Comparison of ENCODE assay signal across 1 cellular context in genomic region chr11:94676769-94677168, GRCh38.
A peak's percentile ranks its signal among the peaks of the same experiment; 100 is the strongest.
TF ChIP-seq lines count a peak whose summit lies in the region.

No MANE protein-coding gene starts in this region.

TF ChIP-seq in K562, 482 proteins besides CTCF, POLR2A, EP300 and RAD21 (continued from another document and continues in another):
- TF ChIP-seq THRAP3 (IDR thresholded peaks at IDR 0.05; ENCODE audit: borderline replicate concordance) (no peak), KHSRP (IDR thresholded peaks at IDR 0.05) (no peak), NCOA2 (IDR thresholded peaks at IDR 0.05; ENCODE audit: partially characterized antibody in 2 of 2) (no peak), HNRNPH1 (optimal IDR thresholded peaks at IDR 0.05; ENCODE audit: low read depth, low read length) (no peak), ZNF445 (CRISPR knock-in tag; IDR thresholded peaks at IDR 0.05; ENCODE audit: low read depth) (no peak), SPI1 (IDR thresholded peaks at IDR 0.05; ENCODE audit: borderline replicate concordance, low read depth, low read length) (no peak), DMBX1 (CRISPR knock-in tag; IDR thresholded peaks at IDR 0.05; ENCODE audit: borderline replicate concordance) (no peak), FOXJ3 (CRISPR knock-in tag; IDR thresholded peaks at IDR 0.05) (no peak), NR1H2 (CRISPR knock-in tag; IDR thresholded peaks at IDR 0.05) (no peak), ZBTB17 (CRISPR knock-in tag; IDR thresholded peaks at IDR 0.05) (no peak), HLTF (IDR thresholded peaks at IDR 0.05) (no peak), FOXA3 (CRISPR knock-in tag; conservative IDR thresholded peaks at IDR 0.05 in 1 of 2, IDR thresholded peaks at IDR 0.05 in 1 of 2) (no peak), POLR3A (IDR thresholded peaks at IDR 0.05; ENCODE audit: borderline replicate concordance, extremely low read depth, insufficient read depth, insufficient read length) (no peak), ZNF561 (CRISPR knock-in tag; conservative IDR thresholded peaks at IDR 0.05) (no peak), ZNF318 (IDR thresholded peaks at IDR 0.05; ENCODE audit: borderline replicate concordance in 1 of 2, low read depth in 1 of 2) (no peak), ZNF639 (CRISPR knock-in tag; conservative IDR thresholded peaks at IDR 0.05 in 1 of 2, IDR thresholded peaks at IDR 0.05 in 1 of 2) (no peak), NR2C1 (IDR thresholded peaks at IDR 0.05) (no peak), NR2C1 (tag; IDR thresholded peaks at IDR 0.05) (peak; percentile 79), JUND (IDR thresholded peaks at IDR 0.05; ENCODE audit: borderline replicate concordance, low read depth, low read length) (peak; percentile 40; the same call in 1 of the 2 replicates), JUND (tag; IDR thresholded peaks at IDR 0.05; ENCODE audit: borderline replicate concordance, low read depth, low read length) (no peak), PHF8 (IDR thresholded peaks at IDR 0.05; ENCODE audit: borderline replicate concordance, low read length) (no peak), ZNF121 (CRISPR knock-in tag; conservative IDR thresholded peaks at IDR 0.05) (no peak), MED1 (CRISPR knock-in tag; IDR thresholded peaks at IDR 0.05; ENCODE audit: borderline replicate concordance) (no peak), ZNF707 (CRISPR knock-in tag; conservative IDR thresholded peaks at IDR 0.05) (no peak), PCBP2 (IDR thresholded peaks at IDR 0.05; ENCODE audit: low read depth, low read length, poor library complexity, severe bottlenecking) (no peak), TAF7 (tag; IDR thresholded peaks at IDR 0.05) (no peak), ZNF174 (CRISPR knock-in tag; IDR thresholded peaks at IDR 0.05) (no peak), ZFX (CRISPR knock-in tag; IDR thresholded peaks at IDR 0.05) (peak; percentile 19; the same call in 1 of the 2 replicates), HMBOX1 (IDR thresholded peaks at IDR 0.05) (no peak), IFI16 (CRISPR knock-in tag; IDR thresholded peaks at IDR 0.05) (no peak), BHLHE40 (IDR thresholded peaks at IDR 0.05; ENCODE audit: low read length) (0 out of 2 replicates have a peak, but pooled peaks have one; percentile 24), ZNF354B (CRISPR knock-in tag; IDR thresholded peaks at IDR 0.05) (no peak), CHD2 (IDR thresholded peaks at IDR 0.05; ENCODE audit: low read depth, low read length) (no peak), ZNF24 (IDR thresholded peaks at IDR 0.05) (no peak), PATZ1 (CRISPR knock-in tag; IDR thresholded peaks at IDR 0.05; ENCODE audit: borderline replicate concordance) (no peak), ZNF780A (CRISPR knock-in tag; IDR thresholded peaks at IDR 0.05) (no peak), HNRNPUL1 (IDR thresholded peaks at IDR 0.05; ENCODE audit: low read length) (no peak), FOXM1 (IDR thresholded peaks at IDR 0.05; ENCODE audit: low read depth) (no peak), FOXM1 (CRISPR knock-in tag; IDR thresholded peaks at IDR 0.05; ENCODE audit: low read depth) (no peak), EHMT2 (IDR thresholded peaks at IDR 0.05) (no peak)
- TF ChIP-seq, protein P1, sequence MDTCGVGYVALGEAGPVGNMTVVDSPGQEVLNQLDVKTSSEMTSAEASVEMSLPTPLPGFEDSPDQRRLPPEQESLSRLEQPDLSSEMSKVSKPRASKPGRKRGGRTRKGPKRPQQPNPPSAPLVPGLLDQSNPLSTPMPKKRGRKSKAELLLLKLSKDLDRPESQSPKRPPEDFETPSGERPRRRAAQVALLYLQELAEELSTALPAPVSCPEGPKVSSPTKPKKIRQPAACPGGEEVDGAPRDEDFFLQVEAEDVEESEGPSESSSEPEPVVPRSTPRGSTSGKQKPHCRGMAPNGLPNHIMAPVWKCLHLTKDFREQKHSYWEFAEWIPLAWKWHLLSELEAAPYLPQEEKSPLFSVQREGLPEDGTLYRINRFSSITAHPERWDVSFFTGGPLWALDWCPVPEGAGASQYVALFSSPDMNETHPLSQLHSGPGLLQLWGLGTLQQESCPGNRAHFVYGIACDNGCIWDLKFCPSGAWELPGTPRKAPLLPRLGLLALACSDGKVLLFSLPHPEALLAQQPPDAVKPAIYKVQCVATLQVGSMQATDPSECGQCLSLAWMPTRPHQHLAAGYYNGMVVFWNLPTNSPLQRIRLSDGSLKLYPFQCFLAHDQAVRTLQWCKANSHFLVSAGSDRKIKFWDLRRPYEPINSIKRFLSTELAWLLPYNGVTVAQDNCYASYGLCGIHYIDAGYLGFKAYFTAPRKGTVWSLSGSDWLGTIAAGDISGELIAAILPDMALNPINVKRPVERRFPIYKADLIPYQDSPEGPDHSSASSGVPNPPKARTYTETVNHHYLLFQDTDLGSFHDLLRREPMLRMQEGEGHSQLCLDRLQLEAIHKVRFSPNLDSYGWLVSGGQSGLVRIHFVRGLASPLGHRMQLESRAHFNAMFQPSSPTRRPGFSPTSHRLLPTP (IDR thresholded peaks at IDR 0.05; ENCODE audit: borderline replicate concordance, extremely low read depth, insufficient read length) = no peak
- TF ChIP-seq, protein P2, sequence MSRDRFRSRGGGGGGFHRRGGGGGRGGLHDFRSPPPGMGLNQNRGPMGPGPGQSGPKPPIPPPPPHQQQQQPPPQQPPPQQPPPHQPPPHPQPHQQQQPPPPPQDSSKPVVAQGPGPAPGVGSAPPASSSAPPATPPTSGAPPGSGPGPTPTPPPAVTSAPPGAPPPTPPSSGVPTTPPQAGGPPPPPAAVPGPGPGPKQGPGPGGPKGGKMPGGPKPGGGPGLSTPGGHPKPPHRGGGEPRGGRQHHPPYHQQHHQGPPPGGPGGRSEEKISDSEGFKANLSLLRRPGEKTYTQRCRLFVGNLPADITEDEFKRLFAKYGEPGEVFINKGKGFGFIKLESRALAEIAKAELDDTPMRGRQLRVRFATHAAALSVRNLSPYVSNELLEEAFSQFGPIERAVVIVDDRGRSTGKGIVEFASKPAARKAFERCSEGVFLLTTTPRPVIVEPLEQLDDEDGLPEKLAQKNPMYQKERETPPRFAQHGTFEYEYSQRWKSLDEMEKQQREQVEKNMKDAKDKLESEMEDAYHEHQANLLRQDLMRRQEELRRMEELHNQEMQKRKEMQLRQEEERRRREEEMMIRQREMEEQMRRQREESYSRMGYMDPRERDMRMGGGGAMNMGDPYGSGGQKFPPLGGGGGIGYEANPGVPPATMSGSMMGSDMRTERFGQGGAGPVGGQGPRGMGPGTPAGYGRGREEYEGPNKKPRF (IDR thresholded peaks at IDR 0.05; ENCODE audit: low read depth, low read length) = no peak
- TF ChIP-seq, protein P3, sequence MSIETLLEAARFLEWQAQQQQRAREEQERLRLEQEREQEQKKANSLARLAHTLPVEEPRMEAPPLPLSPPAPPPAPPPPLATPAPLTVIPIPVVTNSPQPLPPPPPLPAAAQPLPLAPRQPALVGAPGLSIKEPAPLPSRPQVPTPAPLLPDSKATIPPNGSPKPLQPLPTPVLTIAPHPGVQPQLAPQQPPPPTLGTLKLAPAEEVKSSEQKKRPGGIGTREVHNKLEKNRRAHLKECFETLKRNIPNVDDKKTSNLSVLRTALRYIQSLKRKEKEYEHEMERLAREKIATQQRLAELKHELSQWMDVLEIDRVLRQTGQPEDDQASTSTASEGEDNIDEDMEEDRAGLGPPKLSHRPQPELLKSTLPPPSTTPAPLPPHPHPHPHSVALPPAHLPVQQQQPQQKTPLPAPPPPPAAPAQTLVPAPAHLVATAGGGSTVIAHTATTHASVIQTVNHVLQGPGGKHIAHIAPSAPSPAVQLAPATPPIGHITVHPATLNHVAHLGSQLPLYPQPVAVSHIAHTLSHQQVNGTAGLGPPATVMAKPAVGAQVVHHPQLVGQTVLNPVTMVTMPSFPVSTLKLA (conservative IDR thresholded peaks at IDR 0.05) = no peak
- TF ChIP-seq, protein P4, sequence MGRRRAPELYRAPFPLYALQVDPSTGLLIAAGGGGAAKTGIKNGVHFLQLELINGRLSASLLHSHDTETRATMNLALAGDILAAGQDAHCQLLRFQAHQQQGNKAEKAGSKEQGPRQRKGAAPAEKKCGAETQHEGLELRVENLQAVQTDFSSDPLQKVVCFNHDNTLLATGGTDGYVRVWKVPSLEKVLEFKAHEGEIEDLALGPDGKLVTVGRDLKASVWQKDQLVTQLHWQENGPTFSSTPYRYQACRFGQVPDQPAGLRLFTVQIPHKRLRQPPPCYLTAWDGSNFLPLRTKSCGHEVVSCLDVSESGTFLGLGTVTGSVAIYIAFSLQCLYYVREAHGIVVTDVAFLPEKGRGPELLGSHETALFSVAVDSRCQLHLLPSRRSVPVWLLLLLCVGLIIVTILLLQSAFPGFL (CRISPR knock-in tag; IDR thresholded peaks at IDR 0.05) = no peak
